ENCODE assay signal across 14 cellular contexts in the genomic region with DNA sequence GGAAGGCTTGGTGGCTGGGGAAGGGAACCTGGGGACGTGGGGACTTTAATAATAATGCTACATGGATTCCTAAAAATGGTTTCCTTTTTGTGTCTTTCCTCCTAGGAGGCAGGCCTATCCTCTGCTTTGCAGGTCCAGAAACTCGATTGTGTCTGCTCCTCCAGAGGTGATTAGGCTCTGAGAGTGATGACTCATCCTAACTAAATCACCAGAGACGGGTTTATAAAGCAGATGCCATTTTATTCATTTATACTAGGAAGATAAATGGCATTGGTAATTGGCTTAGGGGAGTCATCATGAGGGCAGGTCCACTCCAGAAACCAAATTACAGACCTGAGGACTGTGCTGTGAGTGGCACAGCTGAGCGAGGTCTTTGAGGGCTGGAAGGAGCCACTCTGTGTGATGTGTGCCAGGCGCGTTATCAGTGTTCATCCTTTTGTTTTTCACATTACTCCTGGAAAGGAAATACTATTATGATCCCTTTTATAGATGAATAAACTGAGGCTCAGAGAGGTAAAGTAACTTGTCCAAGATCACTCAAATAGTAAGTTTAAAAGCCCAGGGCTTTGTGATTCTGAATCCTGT. TPM values are rescaled to one million over a fixed set of nuclear protein-coding genes. Genes with fewer than 3 reads are reported as not detected.
DNase-seq lines count a peak whose midpoint lies in the region; TF ChIP-seq lines count a peak whose summit lies in the region.
"Had no signal": no experiment of that assay in that cellular context is flagged by ENCODE, and none has a peak within 500 bp of the region (broad histone marks: within the 10 kb centered on the region; RNA-seq: fewer than 3 reads in every experiment).

No MANE protein-coding gene starts in this region.

- H3K27me3 Mint-ChIP-seq in MCF 10A (ENCODE audit: insufficient read depth, unreplicated experiment): no peaks in the 10 kb centered on the region
- H3K27me3 Mint-ChIP-seq: activated CD4-positive, alpha-beta T cell treated with anti-CD3 and anti-CD28 coated beads, Interleukin-2, amount 10 ng/mL, durations not matched to agents 7 days and 5 days; activated naive CD8-positive, alpha-beta T cell treated with anti-CD3 and anti-CD28 coated beads for 36 hours; naive thymus-derived CD8-positive, alpha-beta T cell had no signal

- H3K4me3 Mint-ChIP-seq in MCF 10A (ENCODE audit: unreplicated experiment): no peak overlapping the region
- H3K4me3 Mint-ChIP-seq: activated CD4-positive, alpha-beta T cell treated with anti-CD3 and anti-CD28 coated beads, Interleukin-2, amount 10 ng/mL, durations not matched to agents 7 days and 5 days; activated naive CD8-positive, alpha-beta T cell treated with anti-CD3 and anti-CD28 coated beads for 36 hours; naive thymus-derived CD8-positive, alpha-beta T cell had no signal

- H3K36me3 ChIP-seq in breast epithelium: no peaks in the 10 kb centered on the region
- H3K36me3 ChIP-seq: SJCRH30 had no signal

- no peak for TF ChIP-seq CTCF in MCF 10A (IDR thresholded peaks at IDR 0.05; ENCODE audit: unreplicated experiment)
- no peak for TF ChIP-seq CTCF in breast epithelium (IDR thresholded peaks at IDR 0.05)
- no peak for TF ChIP-seq CTCF in dorsolateral prefrontal cortex (IDR thresholded peaks at IDR 0.05 in 54 of 56, conservative IDR thresholded peaks at IDR 0.05 in 2 of 56; ENCODE audit: low read depth in 1 of 56, partially characterized antibody in 56 of 56)

- no peak for TF ChIP-seq POLR2A in breast epithelium (IDR thresholded peaks at IDR 0.05)

- H3K27ac Mint-ChIP-seq in MCF 10A (ENCODE audit: low read depth, unreplicated experiment): no peak overlapping the region
- H3K27ac Mint-ChIP-seq: activated CD4-positive, alpha-beta T cell treated with anti-CD3 and anti-CD28 coated beads, Interleukin-2, amount 10 ng/mL, durations not matched to agents 7 days and 5 days; activated naive CD8-positive, alpha-beta T cell treated with anti-CD3 and anti-CD28 coated beads for 36 hours had no signal

- BruUV-seq in MCF 10A (replicated peaks; lab: Mats Ljungman, UMichigan): no TSS peak

- H3K4me3 ChIP-seq in breast epithelium (no peak overlapping the region), dorsolateral prefrontal cortex (peak overlapping the region in 2 of 59 donors; percentile 6 to 18)
- H3K4me3 ChIP-seq: SJCRH30 had no signal

- H3K4me1 ChIP-seq in breast epithelium: no peaks in the 10 kb centered on the region
- H3K4me1 ChIP-seq: SJCRH30 had no signal

- no peaks in the 10 kb centered on the region for H3K4me1 Mint-ChIP-seq in MCF 10A (ENCODE audit: insufficient read depth, unreplicated experiment)

- H3K36me3 Mint-ChIP-seq in MCF 10A (ENCODE audit: insufficient read depth, unreplicated experiment): peaks cover 12% of the 10 kb centered on the region

- no peaks in the 10 kb centered on the region for H3K9me3 ChIP-seq in breast epithelium
- H3K9me3 ChIP-seq: SJCRH30 had no signal

- no peaks in the 10 kb centered on the region for H3K27me3 ChIP-seq in breast epithelium
- no peaks in the 10 kb centered on the region for H3K27me3 ChIP-seq in dorsolateral prefrontal cortex
- H3K27me3 ChIP-seq: SJCRH30 had no signal

- DNase-seq in MCF 10A (ENCODE audit: unreplicated experiment) (peak; percentile 21), breast epithelium (ENCODE audit: low spot score in 2 of 2) (no peak), OCI-M1 (lab: John Stamatoyannopoulos, UW) (peak; percentile 32), dorsolateral prefrontal cortex (no peak), hepatic stellate cell (ENCODE audit: low spot score) (no peak), MV-4-11 (lab: John Stamatoyannopoulos, UW) (no peak)
- no peak for DNase-seq in stimulated activated naive CD4-positive, alpha-beta T cell treated with Interleukin-2 at 50 U/mL for 16 hours (lab: John Stamatoyannopoulos, UW)
- DNase-seq: activated CD4-positive, alpha-beta T cell treated with anti-CD3 and anti-CD28 coated beads, Interleukin-2, amount 10 ng/mL, durations not matched to agents 7 days and 5 days; activated naive CD8-positive, alpha-beta T cell treated with anti-CD3 and anti-CD28 coated beads for 36 hours; naive thymus-derived CD8-positive, alpha-beta T cell; NCI-H2171; SJCRH30 had no signal

- intact Hi-C loops in MCF 10A (cut with micrococcal nuclease): no loop called here
- intact Hi-C loops in breast epithelium (cut with DNase I; ENCODE audit: low total_unique reads): no loop called here
- intact Hi-C loops in dorsolateral prefrontal cortex (cut with DNase I): no loop called here

- CTCF ChIA-PET in MCF 10A (lab: Yijun Ruan, JAX): no interaction called here

- POLR2A ChIA-PET in MCF 10A (lab: Yijun Ruan, JAX): interaction anchor here (0.7 kb wide), 1 partner anchor 73 kb away, joined by 3 read pairs; no protein-coding TSS in a partner anchor

- no peak overlapping the region for H3K27ac ChIP-seq in breast epithelium
- H3K27ac ChIP-seq in cingulate gyrus (ENCODE audit: low read depth, low read length): peak overlapping the region; percentile 15
- peak overlapping the region in 1 of 59 donors; percentile 46 for H3K27ac ChIP-seq in dorsolateral prefrontal cortex
- H3K27ac ChIP-seq: C4-2B, SJCRH30 had no signal

- H3K9me3 Mint-ChIP-seq in MCF 10A (ENCODE audit: unreplicated experiment): no peaks in the 10 kb centered on the region
- H3K9me3 Mint-ChIP-seq: activated CD4-positive, alpha-beta T cell treated with anti-CD3 and anti-CD28 coated beads, Interleukin-2, amount 10 ng/mL, durations not matched to agents 7 days and 5 days; activated naive CD8-positive, alpha-beta T cell treated with anti-CD3 and anti-CD28 coated beads for 36 hours; naive thymus-derived CD8-positive, alpha-beta T cell had no signal

RNA-seq across cellular contexts. Expression of a gene that starts 7.1 kb away (rescaled TPM):
- total RNA-seq in MCF 10A (2022) (16.7 and 18.9 TPM in 2 replicates), breast epithelium (10 to 100 TPM; 11.5 to 16.1 (median 13.3) TPM), dorsolateral prefrontal cortex (10 to 100 TPM in 48 of 120 experiments, 1 to 10 TPM in 72; 5.5 to 16.3 (median 9.4) TPM)

RNA-seq across cellular contexts. Expression of a gene that starts 9.7 kb away (rescaled TPM):
- total RNA-seq in MCF 10A (2022): 0.20 TPM in 1 of 2 replicates, not detected in the other
- total RNA-seq in breast epithelium: 1 to 10 TPM in 2 of 3 donors, under 1 TPM in 1; 0.32 to 2.6 (median 1.2) TPM
- 1 to 10 TPM in 3 of 120 experiments, under 1 TPM in 11, not detected in 106; 0.13 to 1.2 (median 0.40) TPM for total RNA-seq in dorsolateral prefrontal cortex
- total RNA-seq: activated naive CD8-positive, alpha-beta T cell treated with anti-CD3 and anti-CD28 coated beads for 36 hours; SJCRH30 had no signal

RNA-seq across cellular contexts. Expression of a gene that starts 26.7 kb away (rescaled TPM):
- total RNA-seq in MCF 10A (2022): not detected in 2 replicates
- total RNA-seq in breast epithelium: under 1 TPM in 1 of 3 donors, not detected in 2; 0.16 TPM
- 10 to 100 TPM in 116 of 120 experiments, 1 to 10 TPM in 4; 5.2 to 31.5 (median 18.1) TPM for total RNA-seq in dorsolateral prefrontal cortex
- total RNA-seq: naive thymus-derived CD8-positive, alpha-beta T cell had no signal

RNA-seq across cellular contexts. Expression of a gene that starts 30.6 kb away (rescaled TPM):
- 35.5 and 45.7 TPM in 2 replicates for total RNA-seq in MCF 10A (2022)
- 10 to 100 TPM; 13.1 to 17.0 (median 14.3) TPM for total RNA-seq in breast epithelium
- 10 to 100 TPM; 22.9 to 40.0 (median 30.5) TPM for total RNA-seq in dorsolateral prefrontal cortex

RNA-seq across cellular contexts. Expression of a gene that starts 54.2 kb away (rescaled TPM):
- total RNA-seq in MCF 10A (2022) (23.4 and 26.2 TPM in 2 replicates), breast epithelium (10 to 100 TPM; 17.9 to 29.6 (median 29.2) TPM), dorsolateral prefrontal cortex (10 to 100 TPM; 29.8 to 70.5 (median 47.9) TPM)

Comparison
In these comparisons a context has a peak if more than half of its experiments do, and no peak if none do; other contexts are left out.
1. DNase-seq: peak in MCF 10A (single experiment) and OCI-M1 (single experiment); none in breast epithelium (0 of 2), stimulated activated naive CD4-positive, alpha-beta T cell treated with Interleukin-2 at 50 U/mL for 16 hours (single experiment), dorsolateral prefrontal cortex (0 of 10), hepatic stellate cell (single experiment) and MV-4-11 (single experiment).